ENCODE assay signal across 7 cellular contexts in genomic region chr10:45105311-45105710, GRCh38.
A peak's percentile ranks its signal among the peaks of the same experiment; 100 is the strongest.
DNase-seq lines count a peak whose midpoint lies in the region; ATAC-seq, FAIRE-seq and TF ChIP-seq lines count a peak whose summit lies in the region.
"Not testable (repeated sequence)": the region's sequence is repeated elsewhere in the genome, so short reads cannot be mapped to it uniquely, and the experiment has no call there.

No MANE protein-coding gene starts in this region.

- H3K9me3 ChIP-seq in K562 (replicated peaks; ENCODE audit: control insufficient read depth, insufficient read depth, low read depth, low read length); endothelial cell of umbilical vein (replicated peaks; ENCODE audit: control insufficient read depth, insufficient read depth, low read length): not testable (repeated sequence)

- 8% methylated on average over 5 of the region's 5 CpGs for WGBS in K562 (ENCODE audit: insufficient coverage, low coverage, missing lambda C conversion rate)

- not testable (repeated sequence) for H4K20me1 ChIP-seq in GM23338 (replicated peaks; ENCODE audit: insufficient read depth); K562 (replicated peaks; ENCODE audit: control insufficient read depth, insufficient read depth, low read length); endothelial cell of umbilical vein (replicated peaks; ENCODE audit: control insufficient read depth, extremely low read depth, insufficient read depth, low read length)

- not testable (repeated sequence) for BruUV-seq in K562 (replicated peaks; lab: Mats Ljungman, UMichigan); endothelial cell of umbilical vein (replicated peaks; lab: Mats Ljungman, UMichigan)

- H3K36me3 ChIP-seq in GM23338 (ENCODE audit: insufficient read depth); K562 (ENCODE audit: control insufficient read depth, insufficient read depth, low read length); endothelial cell of umbilical vein (ENCODE audit: control insufficient read depth in 2 of 2, extremely low read depth in 1 of 2, insufficient read depth in 2 of 2, low read length in 2 of 2): not testable (repeated sequence)

- H3K4me2 ChIP-seq in GM23338; K562 (ENCODE audit: insufficient read depth, low read length); endothelial cell of umbilical vein (ENCODE audit: insufficient read depth, low read length): not testable (repeated sequence)

- not testable (repeated sequence) for H3K9me2 ChIP-seq in GM23338 (ENCODE audit: insufficient read depth)

- H3K9me3 Mint-ChIP-seq in GM23338: not testable (repeated sequence)

- H3K9ac ChIP-seq in K562 (ENCODE audit: insufficient read depth in 1 of 2, low read depth in 2 of 2, low read length in 2 of 2); endothelial cell of umbilical vein (replicated peaks; ENCODE audit: extremely low read depth, insufficient read depth, low read length): not testable (repeated sequence)

- dilution Hi-C loops in endothelial cell of umbilical vein (cut with MboI; ENCODE audit: extremely low pct_ligation_motif_present, low sequenced_read_pairs): not testable (repeated sequence)

- H3K79me2 ChIP-seq in GM23338 (replicated peaks; ENCODE audit: insufficient read depth); K562 (ENCODE audit: control insufficient read depth, insufficient read depth, low read length); endothelial cell of umbilical vein (ENCODE audit: control insufficient read depth, insufficient read depth, low read length): not testable (repeated sequence)

- not testable (repeated sequence) for TF ChIP-seq CTCF in GM23338 (conservative IDR thresholded peaks at IDR 0.05; ENCODE audit: low read depth in 2 of 2); K562 (IDR thresholded peaks at IDR 0.05 in 2 of 3, conservative IDR thresholded peaks at IDR 0.05 in 1 of 3; ENCODE audit: insufficient read depth in 2 of 3, low read depth in 1 of 3, low read length in 3 of 3); endothelial cell of umbilical vein (IDR thresholded peaks at IDR 0.05; ENCODE audit: extremely low read depth in 1 of 2, insufficient read depth in 1 of 2, low read depth in 1 of 2, low read length in 2 of 2)

- in situ Hi-C loops in K562 (cut with MboI): not testable (repeated sequence)

- not testable (repeated sequence) for H3K27me3 ChIP-seq in GM23338 (ENCODE audit: insufficient read depth)
- H3K27me3 ChIP-seq in K562 (ENCODE audit: control insufficient read depth in 2 of 2, insufficient read depth in 2 of 2, low read length in 2 of 2): peaks cover 2 to 17% of the 10 kb centered on the region in 2 experiments; a peak in 3 of 5 replicates
- peaks cover 5 to 13% of the 10 kb centered on the region in 2 experiments for H3K27me3 ChIP-seq in endothelial cell of umbilical vein (ENCODE audit: control insufficient read depth in 2 of 2, insufficient read depth in 2 of 2, low read length in 2 of 2)

- H3K4me1 ChIP-seq in GM23338 (ENCODE audit: insufficient read depth); K562 (replicated peaks in 1 of 2; ENCODE audit: control insufficient read depth in 2 of 2, insufficient read depth in 2 of 2, low read length in 2 of 2); endothelial cell of umbilical vein (ENCODE audit: control insufficient read depth, extremely low read depth, insufficient read depth, low read length): not testable (repeated sequence)

- H3F3A ChIP-seq in GM23338 (replicated peaks; ENCODE audit: low read depth): not testable (repeated sequence)

- TF ChIP-seq EP300 in K562 (IDR thresholded peaks at IDR 0.05; ENCODE audit: low read length): not testable (repeated sequence)

- peak overlapping the region; percentile 54; the same call in 1 of the 2 replicates for H2AFZ ChIP-seq in GM23338
- not testable (repeated sequence) for H2AFZ ChIP-seq in K562 (ENCODE audit: low read depth, low read length); endothelial cell of umbilical vein (ENCODE audit: low read depth, low read length)

- ATAC-seq in GM23338: peak; percentile 48
- not testable (repeated sequence) for ATAC-seq in K562

- H3K27ac Mint-ChIP-seq in GM23338: peak overlapping the region; percentile 29

- CTCF ChIA-PET in K562 (lab: Yijun Ruan, JAX; ENCODE audit: low intra/inter-chr PET ratio): not testable (repeated sequence)
- CTCF ChIA-PET in endothelial cell of umbilical vein (lab: Charles Lee): interaction anchor here (1.6 kb wide), 1 partner anchor 8 kb away, joined by 5 read pairs; no protein-coding TSS in a partner anchor

- H3K4me1 Mint-ChIP-seq in GM23338: peaks cover 24% of the 10 kb centered on the region

- H3K27ac ChIP-seq in GM23338 (ENCODE audit: low read depth); K562 (ENCODE audit: extremely low read depth, low read depth, low read length); endothelial cell of umbilical vein (ENCODE audit: insufficient read depth, low read depth, low read length): not testable (repeated sequence)

- not testable (repeated sequence) for TF ChIP-seq POLR2A in K562 (conservative IDR thresholded peaks at IDR 0.05); endothelial cell of umbilical vein (IDR thresholded peaks at IDR 0.05; ENCODE audit: low read depth, low read length)

- FAIRE-seq in K562 (lab: Jason Lieb, UNC); endothelial cell of umbilical vein (lab: Jason Lieb, UNC): not testable (repeated sequence)

- POLR2A ChIA-PET in K562 (lab: Yijun Ruan, JAX); endothelial cell of umbilical vein (lab: Charles Lee): not testable (repeated sequence)

- not testable (repeated sequence) for H3K36me3 Mint-ChIP-seq in GM23338 (ENCODE audit: low read depth)

- not testable (repeated sequence) for H3K4me3 Mint-ChIP-seq in GM23338

- DNase-seq in A172 (ENCODE audit: low spot score) (peak; percentile 8), LHCN-M2 (ENCODE audit: low read depth) (peak; percentile 10), OCI-M1 (lab: John Stamatoyannopoulos, UW) (peak; percentile 5), endothelial cell of umbilical vein (ENCODE audit: low read depth, low spot score) (peak; percentile 20), myocyte (ENCODE audit: low read depth) (peak; percentile 16)
- not testable (repeated sequence) for DNase-seq in GM23338 (ENCODE audit: low spot score); K562 (ENCODE audit: extremely low read depth in 1 of 4, low spot score in 3 of 4)

- not testable (repeated sequence) for H3K27me3 Mint-ChIP-seq in GM23338 (ENCODE audit: insufficient read depth, low read depth, poor library complexity)

- not testable (repeated sequence) for TF ChIP-seq RAD21 in K562 (CRISPR knock-in tag; conservative IDR thresholded peaks at IDR 0.05 in 1 of 2, IDR thresholded peaks at IDR 0.05 in 1 of 2)

- H3K4me3 ChIP-seq in GM23338; K562; endothelial cell of umbilical vein (replicated peaks in 1 of 3; ENCODE audit: insufficient read depth in 1 of 3, low read depth in 1 of 3, low read length in 3 of 3): not testable (repeated sequence)

- intact Hi-C loops in K562 (cut with micrococcal nuclease); endothelial cell of umbilical vein (cut with micrococcal nuclease): not testable (repeated sequence)

- not testable (repeated sequence) for H3K9me1 ChIP-seq in K562 (ENCODE audit: control insufficient read depth, insufficient read depth, low read length); endothelial cell of umbilical vein (replicated peaks; ENCODE audit: control insufficient read depth, extremely low read depth, insufficient read depth, low read length)

TF ChIP-seq in K562, 482 proteins besides CTCF, POLR2A, EP300 and RAD21 (continues in another document):
- peak; percentile 23; the same call in 1 of the 2 replicates for TF ChIP-seq USF2 (CRISPR knock-in tag; IDR thresholded peaks at IDR 0.05)
